Comparison of ENCODE assay signal across 18 cellular contexts in the genomic region with DNA sequence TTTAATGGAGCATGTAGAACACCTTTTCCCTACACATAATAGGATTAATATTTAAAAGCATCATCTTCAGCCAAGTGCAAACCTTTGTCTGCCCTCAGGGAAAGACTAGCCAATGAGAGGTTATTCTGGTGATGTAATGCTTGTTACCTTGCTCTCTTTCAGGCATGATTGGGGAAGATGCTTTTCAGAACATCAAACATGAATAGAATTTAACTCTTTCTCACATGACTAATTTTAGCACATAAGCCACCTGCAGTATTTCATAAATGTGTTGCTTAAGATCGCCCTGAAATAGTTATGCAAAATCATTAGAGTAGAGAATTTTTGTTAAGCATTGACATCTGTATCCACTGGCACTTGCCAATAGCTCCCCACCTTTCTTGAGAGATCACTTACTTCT. TPM values are rescaled to one million over a fixed set of nuclear protein-coding genes. Genes with fewer than 3 reads are reported as not detected.
"Had no signal": no experiment of that assay in that cellular context is flagged by ENCODE, and none has a peak within 500 bp of the region (broad histone marks: within the 10 kb centered on the region; RNA-seq: fewer than 3 reads in every experiment).

No MANE protein-coding gene starts in this region.

- ATAC-seq: left lung, psoas muscle, right cardiac atrium had no signal

- H3K9me3 ChIP-seq: left lung, psoas muscle, thyroid gland had no signal

- H3K36me3 ChIP-seq: left lung, thyroid gland had no signal

- DNase-seq: activated B cell treated with CpG ODN at 0.5 μM for 24 hours; activated CD4-positive, alpha-beta memory T cell treated with anti-CD3 and anti-CD28 coated beads for 36 hours; activated CD4-positive, alpha-beta T cell treated with anti-CD3 and anti-CD28 coated beads for 4 hours; activated gamma-delta T cell treated with Interleukin-2 at 50 U/mL for 16 hours; activated T-cell treated with anti-CD3 and anti-CD28 coated beads for 4 hours; cerebellar nuclear complex; cortex of kidney; head of caudate nucleus; kidney; left lung; mammary epithelial cell; midbrain; nephron progenitor cell; psoas muscle; right cardiac atrium; stimulated activated CD4-positive, alpha-beta T cell treated with anti-CD3 and anti-CD28 coated beads, Interleukin-2, amount 100 ng/mL, for 24 hours; stimulated activated naive CD4-positive, alpha-beta T cell treated with Interleukin-2 at 50 U/mL for 16 hours; thyroid gland had no signal

- H3K27ac ChIP-seq: left lung, psoas muscle, thyroid gland had no signal

- H3K4me3 ChIP-seq: left lung, psoas muscle, thyroid gland had no signal

- H3K27me3 ChIP-seq: left lung, thyroid gland had no signal

RNA-seq across cellular contexts. Expression of a gene that starts 10.7 kb away (rescaled TPM):
- polyA plus RNA-seq: right cardiac atrium had no signal
